In genomic region chr5:145341842-145342241, GRCh38 we compare ENCODE assay signal across 16 cellular contexts.
DNase-seq lines count a peak whose midpoint lies in the region; ATAC-seq, FAIRE-seq and TF ChIP-seq lines count a peak whose summit lies in the region.
"Had no signal": no experiment of that assay in that cellular context is flagged by ENCODE, and none has a peak within 500 bp of the region (broad histone marks: within the 10 kb centered on the region; RNA-seq: fewer than 3 reads in every experiment).

No MANE protein-coding gene starts in this region.

- H3K27me3 Mint-ChIP-seq in MCF 10A (ENCODE audit: insufficient read depth, unreplicated experiment) = no peaks in the 10 kb centered on the region

- H3K27me3 ChIP-seq in breast epithelium = no peaks in the 10 kb centered on the region

- no peaks in the 10 kb centered on the region for H3K4me1 Mint-ChIP-seq in MCF 10A (ENCODE audit: insufficient read depth, unreplicated experiment)

- no peaks in the 10 kb centered on the region for H3K4me1 ChIP-seq in breast epithelium

- H3K9me3 Mint-ChIP-seq in MCF 10A (ENCODE audit: unreplicated experiment) = peaks cover 18% of the 10 kb centered on the region

- no peak overlapping the region for H3K27ac Mint-ChIP-seq in MCF 10A (ENCODE audit: low read depth, unreplicated experiment)

- H3K36me3 ChIP-seq in breast epithelium = no peaks in the 10 kb centered on the region

- no peak overlapping the region for H3K4me3 ChIP-seq in breast epithelium
- H3K4me3 ChIP-seq: K562 had no signal

- H3K36me3 Mint-ChIP-seq in MCF 10A (ENCODE audit: insufficient read depth, unreplicated experiment) = no peaks in the 10 kb centered on the region

- ATAC-seq in HG02840 (IDR thresholded peaks at IDR 0.05; ENCODE audit: low FRiP score, unreplicated experiment) = no peak
- no peak for ATAC-seq in left cardiac atrium
- ATAC-seq in GM21367 (IDR thresholded peaks at IDR 0.05; ENCODE audit: unreplicated experiment) = no peak
- ATAC-seq: K562 had no signal

- CTCF ChIA-PET in MCF 10A (lab: Yijun Ruan, JAX) = no interaction called here

- FAIRE-seq in RCC 7860 (lab: Jason Lieb, UNC) = no peak
- FAIRE-seq: K562 had no signal

- H3K27ac ChIP-seq in breast epithelium (no peak overlapping the region), epithelial cell of prostate (peak overlapping the region; percentile 6)
- H3K27ac ChIP-seq: 22Rv1, C4-2B had no signal

- DNase-seq in MCF 10A (ENCODE audit: unreplicated experiment) = peak; percentile 14
- no peak for DNase-seq in breast epithelium (ENCODE audit: low spot score in 2 of 2)
- peak; percentile 60 for DNase-seq in RCC 7860 (ENCODE audit: low spot score)
- DNase-seq in epithelial cell of prostate (ENCODE audit: low read depth, low spot score) = no peak
- DNase-seq in stimulated activated CD4-positive, alpha-beta T cell treated with anti-CD3 and anti-CD28 coated beads, Interleukin-4, amount 100 ng/mL, for 1 hour = no peak
- DNase-seq in left cardiac atrium = no peak
- DNase-seq: H7, NCI-H1105, NCI-H187 treated with DMSO at 0.1 percent for 48 hours, NCI-H2171, NCI-H510A had no signal

- no peak for TF ChIP-seq POLR2A in breast epithelium (IDR thresholded peaks at IDR 0.05)

- H3K4me3 Mint-ChIP-seq in MCF 10A (ENCODE audit: unreplicated experiment) = no peak overlapping the region

- BruUV-seq in MCF 10A (replicated peaks; lab: Mats Ljungman, UMichigan) = no TSS peak

- H3K9me3 ChIP-seq in breast epithelium = peaks cover 0 to 9% of the 10 kb centered on the region in 2 donors

- POLR2A ChIA-PET in MCF 10A (lab: Yijun Ruan, JAX) = interaction anchor here (1.1 to 1.6 kb wide), 2 partner anchors 94 to 760 kb away, joined by 3 read pairs; no protein-coding TSS in a partner anchor

- intact Hi-C loops in MCF 10A (cut with micrococcal nuclease) (no loop called here), breast epithelium (cut with DNase I; ENCODE audit: low total_unique reads) (no loop called here), left cardiac atrium (cut with DNase I) (no loop called here)

- no peak for TF ChIP-seq CTCF in MCF 10A (IDR thresholded peaks at IDR 0.05; ENCODE audit: unreplicated experiment)
- no peak for TF ChIP-seq CTCF in breast epithelium (IDR thresholded peaks at IDR 0.05)

Comparison
In these comparisons a context has a peak if more than half of its experiments do, and no peak if none do; other contexts are left out.
1. DNase-seq: peak in MCF 10A (single experiment) and RCC 7860 (single experiment); none in breast epithelium (0 of 2), epithelial cell of prostate (single experiment), stimulated activated CD4-positive, alpha-beta T cell treated with anti-CD3 and anti-CD28 coated beads, Interleukin-4, amount 100 ng/mL, for 1 hour (single experiment) and left cardiac atrium (single experiment).